19 cellular contexts compared by ENCODE assay signal in the genomic region with DNA sequence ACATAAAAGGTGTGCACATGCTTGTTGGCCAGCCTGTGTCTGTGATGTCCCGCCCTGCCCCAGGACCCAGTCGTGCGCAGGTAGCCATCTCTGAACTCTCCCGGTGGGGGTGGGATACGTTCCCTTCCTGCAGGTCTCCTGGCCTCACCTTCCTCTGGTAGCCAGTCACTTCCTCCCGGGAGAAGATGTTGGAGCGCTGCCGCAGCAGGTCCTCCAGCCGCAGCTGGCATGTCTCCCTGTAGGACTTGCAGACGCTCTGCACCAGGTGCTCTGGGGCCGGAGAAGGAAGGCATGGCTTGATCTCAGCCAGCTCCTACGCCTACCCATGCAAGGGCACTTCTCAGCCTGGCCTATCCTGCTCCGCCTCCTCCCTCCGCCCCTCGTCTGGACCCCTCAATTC. TPM values are rescaled to one million over a fixed set of nuclear protein-coding genes. Genes with fewer than 3 reads are reported as not detected.
DNase-seq lines count a peak whose midpoint lies in the region; ATAC-seq, FAIRE-seq and TF ChIP-seq lines count a peak whose summit lies in the region.
"Had no signal": no experiment of that assay in that cellular context is flagged by ENCODE, and none has a peak within 500 bp of the region (broad histone marks: within the 10 kb centered on the region; RNA-seq: fewer than 3 reads in every experiment).

No MANE protein-coding gene starts in this region.

- H4K12ac ChIP-seq in trophoblast cell (ENCODE audit: low read depth, low read length) = no peak overlapping the region

- H3K4me2 ChIP-seq in BLaER1 treated with 17β-estradiol and CSF1 and Interleukin-3, amounts not matched to agents 10 nM and 100 nM = peak overlapping the region; percentile 78 to 96 (median 85); a peak in 18 of 22 replicates
- no peak overlapping the region for H3K4me2 ChIP-seq in K562 (ENCODE audit: insufficient read depth, low read length)
- H3K4me2 ChIP-seq in trophoblast cell (ENCODE audit: low read length) = no peak overlapping the region

- peaks cover 32 to 71% (median 59%) of the 10 kb centered on the region in 10 experiments for H3K4me1 ChIP-seq in BLaER1 treated with 17β-estradiol and CSF1 and Interleukin-3, amounts not matched to agents 10 nM and 100 nM
- H3K4me1 ChIP-seq in K562 (replicated peaks in 1 of 2; ENCODE audit: control insufficient read depth in 2 of 2, insufficient read depth in 2 of 2, low read length in 2 of 2) (no peaks in the 10 kb centered on the region), trophoblast cell (ENCODE audit: control insufficient read depth in 1 of 2, insufficient read depth in 2 of 2, low read length in 2 of 2) (no peaks in the 10 kb centered on the region)

- 9% methylated on average over 10 of the region's 15 CpGs for WGBS in K562 (ENCODE audit: insufficient coverage, low coverage, missing lambda C conversion rate)
- WGBS in trophoblast cell (ENCODE audit: extremely low coverage, insufficient coverage, insufficient read length) = no CpG with 5 or more reads among the region's 15 CpGs

- H3K79me2 ChIP-seq in K562 (ENCODE audit: control insufficient read depth, insufficient read depth, low read length) = no peaks in the 10 kb centered on the region
- H3K79me2 ChIP-seq in trophoblast cell (ENCODE audit: control insufficient read depth, insufficient read depth, low read length, poor library complexity) = no peaks in the 10 kb centered on the region

- peak; percentile 35 for DNase-seq in G401 (ENCODE audit: low spot score)
- no peak for DNase-seq in K562 (ENCODE audit: extremely low read depth in 1 of 4, low spot score in 3 of 4)
- no peak for DNase-seq in trophoblast cell
- DNase-seq in ecto neural progenitor cell (ENCODE audit: low spot score) = no peak
- no peak for DNase-seq in D341Med (ENCODE audit: low spot score)
- DNase-seq: ACHN, DMS 273 treated with DMSO at 0.1 percent for 48 hours, DMS79 treated with DMSO at 0.1 percent for 48 hours, EL, GF-D8, GOT3, Karpas-422 had no signal

- H4K8ac ChIP-seq in trophoblast cell (ENCODE audit: low read depth, low read length) = no peak overlapping the region

- no TSS peak for BruUV-seq in K562 (replicated peaks; lab: Mats Ljungman, UMichigan)

- H3K9ac ChIP-seq in BLaER1 treated with 17β-estradiol and CSF1 and Interleukin-3, amounts not matched to agents 10 nM and 100 nM = no peak overlapping the region
- H3K9ac ChIP-seq in K562 (ENCODE audit: insufficient read depth in 1 of 2, low read depth in 2 of 2, low read length in 2 of 2) = no peak overlapping the region
- H3K9ac ChIP-seq in trophoblast cell (ENCODE audit: low read length) = no peak overlapping the region

- no peak overlapping the region for H3K18ac ChIP-seq in trophoblast cell (ENCODE audit: low read length)

- no peak for TF ChIP-seq EP300 in K562 (IDR thresholded peaks at IDR 0.05; ENCODE audit: low read length)

- no peak for TF ChIP-seq CTCF in K562 (IDR thresholded peaks at IDR 0.05 in 2 of 3, conservative IDR thresholded peaks at IDR 0.05 in 1 of 3; ENCODE audit: insufficient read depth in 2 of 3, low read depth in 1 of 3, low read length in 3 of 3)

- H3K27ac ChIP-seq in BLaER1 treated with 17β-estradiol and CSF1 and Interleukin-3, amounts not matched to agents 10 nM and 100 nM = no peak overlapping the region
- H3K27ac ChIP-seq in K562 (ENCODE audit: extremely low read depth, low read depth, low read length) = no peak overlapping the region
- no peak overlapping the region for H3K27ac ChIP-seq in trophoblast cell (ENCODE audit: low read depth, low read length)
- H3K27ac ChIP-seq: C4-2B, HL-60 had no signal

- no peaks in the 10 kb centered on the region for H3K9me3 ChIP-seq in BLaER1 treated with 17β-estradiol and CSF1 and Interleukin-3, amounts not matched to agents 10 nM and 100 nM (replicated peaks in 1 of 11)
- H3K9me3 ChIP-seq in K562 (replicated peaks; ENCODE audit: control insufficient read depth, insufficient read depth, low read depth, low read length) (no peaks in the 10 kb centered on the region), trophoblast cell (ENCODE audit: insufficient read depth, low read depth, low read length) (no peaks in the 10 kb centered on the region)
- H3K9me3 ChIP-seq: HAP-1 had no signal

- H2AFZ ChIP-seq in K562 (ENCODE audit: low read depth, low read length) (no peak overlapping the region), trophoblast cell (ENCODE audit: insufficient read depth, low read length, poor library complexity) (no peak overlapping the region)

- no peak overlapping the region for H3K4me3 ChIP-seq in BLaER1 treated with 17β-estradiol and CSF1 and Interleukin-3, amounts not matched to agents 10 nM and 100 nM
- H3K4me3 ChIP-seq in K562 (no peak overlapping the region), trophoblast cell (ENCODE audit: low read depth, low read length) (peak overlapping the region; percentile 15)
- H3K4me3 ChIP-seq: HAP-1 had no signal

- no peak overlapping the region for H3K14ac ChIP-seq in trophoblast cell (ENCODE audit: low read length)

- no peak for TF ChIP-seq POLR2A in K562 (conservative IDR thresholded peaks at IDR 0.05)

- ATAC-seq in K562 (no peak), GM19463 (IDR thresholded peaks at IDR 0.05; ENCODE audit: unreplicated experiment) (no peak), HG02571 (IDR thresholded peaks at IDR 0.05; ENCODE audit: unreplicated experiment) (no peak)

- no peak overlapping the region for H2BK120ac ChIP-seq in trophoblast cell (ENCODE audit: insufficient read depth, low read length, poor library complexity)

- H3K36me3 ChIP-seq in BLaER1 treated with 17β-estradiol and CSF1 and Interleukin-3, amounts not matched to agents 10 nM and 100 nM = no peaks in the 10 kb centered on the region
- H3K36me3 ChIP-seq in K562 (ENCODE audit: control insufficient read depth, insufficient read depth, low read length) (no peaks in the 10 kb centered on the region), trophoblast cell (ENCODE audit: control insufficient read depth in 1 of 2, insufficient read depth in 2 of 2, low read length in 2 of 2) (no peaks in the 10 kb centered on the region)
- H3K36me3 ChIP-seq: HAP-1 had no signal

- H3K23ac ChIP-seq in trophoblast cell (ENCODE audit: low read length) = no peak overlapping the region

- no peaks in the 10 kb centered on the region for H3K27me3 ChIP-seq in BLaER1 treated with 17β-estradiol and CSF1 and Interleukin-3, amounts not matched to agents 10 nM and 100 nM
- H3K27me3 ChIP-seq in K562 (ENCODE audit: control insufficient read depth in 2 of 2, insufficient read depth in 2 of 2, low read length in 2 of 2) = peaks cover 73 to 78% of the 10 kb centered on the region in 2 experiments
- no peaks in the 10 kb centered on the region for H3K27me3 ChIP-seq in trophoblast cell (ENCODE audit: insufficient read depth, low read length)

- H2BK5ac ChIP-seq in trophoblast cell (ENCODE audit: low read depth, low read length, poor library complexity) = no peak overlapping the region

- POLR2A ChIA-PET in K562 (lab: Yijun Ruan, JAX) = interaction anchor here (0.7 to 1.1 kb wide), 2 partner anchors 13 to 14 kb away, joined by 3 to 5 read pairs; no protein-coding TSS in a partner anchor

- no peak for FAIRE-seq in K562 (lab: Jason Lieb, UNC)

- intact Hi-C loops in K562 (cut with micrococcal nuclease) = no loop called here

- in situ Hi-C loops in G401 (cut with HindIII; ENCODE audit: low sequenced_read_pairs) (no loop called here), K562 (cut with MboI) (no loop called here)

- no peaks in the 10 kb centered on the region for H3K79me1 ChIP-seq in trophoblast cell (ENCODE audit: low read length)

- no peaks in the 10 kb centered on the region for H3K9me1 ChIP-seq in K562 (ENCODE audit: control insufficient read depth, insufficient read depth, low read length)

- CTCF ChIA-PET in K562 (lab: Yijun Ruan, JAX; ENCODE audit: low intra/inter-chr PET ratio) = no interaction called here

- H4K91ac ChIP-seq in trophoblast cell (ENCODE audit: low read depth, low read length) = no peak overlapping the region

- no peak overlapping the region for H3K4ac ChIP-seq in trophoblast cell (ENCODE audit: low read depth, low read length)

- peaks cover 0 to 7% (median 0%) of the 10 kb centered on the region in 11 experiments; a peak in 1 of 22 replicates for H4K20me1 ChIP-seq in BLaER1 treated with 17β-estradiol and CSF1 and Interleukin-3, amounts not matched to agents 10 nM and 100 nM
- H4K20me1 ChIP-seq in K562 (replicated peaks; ENCODE audit: control insufficient read depth, insufficient read depth, low read length) = peaks cover 5% of the 10 kb centered on the region; the same call in 1 of the 2 replicates

- no peak for TF ChIP-seq RAD21 in K562 (CRISPR knock-in tag; conservative IDR thresholded peaks at IDR 0.05 in 1 of 2, IDR thresholded peaks at IDR 0.05 in 1 of 2)

- H2BK12ac ChIP-seq in trophoblast cell (ENCODE audit: low read length) = no peak overlapping the region

- no peak overlapping the region for H2AK5ac ChIP-seq in trophoblast cell (ENCODE audit: low read length)

RNA-seq across cellular contexts. Expression of a gene that starts 9.2 kb away (rescaled TPM):
- not detected in 2 replicates for total RNA-seq in G401 (2014; rRNA removed; shearing (Covaris generic))
- not detected in 2 replicates for total RNA-seq in K562 (2011; cell fraction: chromatin; rRNA removed; ENCODE audit: low replicate concordance)
- total RNA-seq in K562 (2011; cell fraction: nucleolus; rRNA removed) = not detected in 2 replicates
- not detected in 2 replicates for total RNA-seq in K562 (2011; cell fraction: nucleoplasm; rRNA removed)
- total RNA-seq in K562 (2014; rRNA removed) (not detected in 2 replicates), K562 (2014; rRNA removed; fragmentation: Illumina TruSeq; extraction: Trizol) (not detected in 2 replicates), K562 (2015; rRNA removed; fragmentation: Illumina TruSeq; extraction: Trizol) (not detected in 2 replicates), K562 (2021) (not detected in 2 replicates)
- polyA plus RNA-seq in K562 (2011; rRNA removed) (not detected in 2 replicates), K562 (2014; fragmentation: Illumina TruSeq; extraction: Trizol) (not detected in 2 replicates), K562 (2014; fragmentation: Nextera tagmentation; extraction: Ambion mirVana) (not detected), K562 (2014; rRNA removed) (not detected in 2 replicates)
- polyA plus RNA-seq in K562 (2011; cell fraction: cytosol; rRNA removed) = not detected in 2 replicates
- polyA plus RNA-seq in K562 (2011; cell fraction: nucleus; rRNA removed) = not detected in 2 replicates
- polyA plus RNA-seq in K562 (2012) = not detected in 2 replicates
- polyA minus RNA-seq in K562 (2011; rRNA and poly(A)+ RNA removed) = not detected in 2 replicates
- polyA minus RNA-seq in K562 (2011; cell fraction: cytosol; rRNA and poly(A)+ RNA removed) = not detected in 2 replicates
- polyA minus RNA-seq in K562 (2011; cell fraction: nucleus; rRNA and poly(A)+ RNA removed) = not detected in 2 replicates
- not detected in 2 replicates for polyA plus RNA-seq in trophoblast cell (2013)
- total RNA-seq: A172 had no signal

RNA-seq across cellular contexts. Expression of a gene that starts 17.2 kb away (rescaled TPM):
- not detected in 2 replicates for total RNA-seq in G401 (2014; rRNA removed; shearing (Covaris generic))
- total RNA-seq in K562 (2011; cell fraction: chromatin; rRNA removed; ENCODE audit: low replicate concordance) = not detected in 2 replicates
- not detected in 2 replicates for total RNA-seq in K562 (2011; cell fraction: nucleolus; rRNA removed)
- total RNA-seq in K562 (2011; cell fraction: nucleoplasm; rRNA removed) = not detected in 2 replicates
- total RNA-seq in K562 (2014; rRNA removed) (not detected in 2 replicates), K562 (2014; rRNA removed; fragmentation: Illumina TruSeq; extraction: Trizol) (not detected in 2 replicates), K562 (2015; rRNA removed; fragmentation: Illumina TruSeq; extraction: Trizol) (not detected in 2 replicates), K562 (2021) (not detected in 2 replicates)
- polyA plus RNA-seq in K562 (2011; rRNA removed) (not detected in 2 replicates), K562 (2014; fragmentation: Illumina TruSeq; extraction: Trizol) (not detected in 2 replicates), K562 (2014; fragmentation: Nextera tagmentation; extraction: Ambion mirVana) (not detected), K562 (2014; rRNA removed) (not detected in 2 replicates)
- polyA plus RNA-seq in K562 (2011; cell fraction: cytosol; rRNA removed) = not detected in 2 replicates
- polyA plus RNA-seq in K562 (2011; cell fraction: nucleus; rRNA removed) = not detected in 2 replicates
- polyA plus RNA-seq in K562 (2012) = not detected in 2 replicates
- polyA minus RNA-seq in K562 (2011; rRNA and poly(A)+ RNA removed) = not detected in 2 replicates
- polyA minus RNA-seq in K562 (2011; cell fraction: cytosol; rRNA and poly(A)+ RNA removed) = not detected in 2 replicates
- polyA minus RNA-seq in K562 (2011; cell fraction: nucleus; rRNA and poly(A)+ RNA removed) = not detected in 2 replicates
- 0.03 TPM in 2 replicates for polyA plus RNA-seq in trophoblast cell (2013)

RNA-seq across cellular contexts. Expression of a gene that starts 24.1 kb away (rescaled TPM):
- 20.6 and 21.2 TPM in 2 replicates for total RNA-seq in G401 (2014; rRNA removed; shearing (Covaris generic))
- total RNA-seq in K562 (2011; cell fraction: chromatin; rRNA removed; ENCODE audit: low replicate concordance) = 21.0 and 31.5 TPM in 2 replicates
- 9.5 and 11.7 TPM in 2 replicates for total RNA-seq in K562 (2011; cell fraction: nucleolus; rRNA removed)
- 16.6 and 17.5 TPM in 2 replicates for total RNA-seq in K562 (2011; cell fraction: nucleoplasm; rRNA removed)
- total RNA-seq in K562 (2014; rRNA removed) (7.1 and 7.2 TPM in 2 replicates), K562 (2014; rRNA removed; fragmentation: Illumina TruSeq; extraction: Trizol) (8.4 and 9.6 TPM in 2 replicates), K562 (2015; rRNA removed; fragmentation: Illumina TruSeq; extraction: Trizol) (3.4 and 4.3 TPM in 2 replicates), K562 (2021) (11.4 and 11.5 TPM in 2 replicates)
- polyA plus RNA-seq in K562 (2011; rRNA removed) (17.0 and 21.3 TPM in 2 replicates), K562 (2014; fragmentation: Illumina TruSeq; extraction: Trizol) (10.8 and 11.4 TPM in 2 replicates), K562 (2014; fragmentation: Nextera tagmentation; extraction: Ambion mirVana) (1 to 10 TPM; 5.3 to 6.9 TPM), K562 (2014; rRNA removed) (8.9 and 10.3 TPM in 2 replicates)
- polyA plus RNA-seq in K562 (2011; cell fraction: cytosol; rRNA removed) = 8.6 and 14.0 TPM in 2 replicates
- polyA plus RNA-seq in K562 (2011; cell fraction: nucleus; rRNA removed) = 14.9 and 15.1 TPM in 2 replicates
- polyA plus RNA-seq in K562 (2012) = 9.0 and 10.0 TPM in 2 replicates
- 14.0 and 16.3 TPM in 2 replicates for polyA minus RNA-seq in K562 (2011; rRNA and poly(A)+ RNA removed)
- 5.1 and 5.3 TPM in 2 replicates for polyA minus RNA-seq in K562 (2011; cell fraction: cytosol; rRNA and poly(A)+ RNA removed)
- 4.6 and 6.3 TPM in 2 replicates for polyA minus RNA-seq in K562 (2011; cell fraction: nucleus; rRNA and poly(A)+ RNA removed)
- 6.6 and 7.2 TPM in 2 replicates for polyA plus RNA-seq in trophoblast cell (2013)

RNA-seq across cellular contexts. Expression of a gene that starts 25.2 kb away (rescaled TPM):
- not detected in 2 replicates for total RNA-seq in G401 (2014; rRNA removed; shearing (Covaris generic))
- not detected in 2 replicates for total RNA-seq in K562 (2011; cell fraction: chromatin; rRNA removed; ENCODE audit: low replicate concordance)
- total RNA-seq in K562 (2011; cell fraction: nucleolus; rRNA removed) = not detected in 2 replicates
- total RNA-seq in K562 (2011; cell fraction: nucleoplasm; rRNA removed) = not detected in 2 replicates
- total RNA-seq in K562 (2014; rRNA removed) = not detected in 2 replicates
- not detected in 2 replicates for total RNA-seq in K562 (2014; rRNA removed; fragmentation: Illumina TruSeq; extraction: Trizol)
- not detected in 2 replicates for total RNA-seq in K562 (2015; rRNA removed; fragmentation: Illumina TruSeq; extraction: Trizol)
- not detected in 2 replicates for total RNA-seq in K562 (2021)
- polyA plus RNA-seq in K562 (2011; rRNA removed) = not detected in 2 replicates
- not detected in 2 replicates for polyA plus RNA-seq in K562 (2011; cell fraction: cytosol; rRNA removed)
- not detected in 2 replicates for polyA plus RNA-seq in K562 (2011; cell fraction: nucleus; rRNA removed)
- polyA plus RNA-seq in K562 (2012) = not detected in 2 replicates
- polyA plus RNA-seq in K562 (2014; fragmentation: Illumina TruSeq; extraction: Trizol) = not detected in 2 replicates
- not detected for polyA plus RNA-seq in K562 (2014; fragmentation: Nextera tagmentation; extraction: Ambion mirVana)
- polyA plus RNA-seq in K562 (2014; rRNA removed) = not detected in 2 replicates
- not detected in 2 replicates for polyA minus RNA-seq in K562 (2011; rRNA and poly(A)+ RNA removed)
- polyA minus RNA-seq in K562 (2011; cell fraction: cytosol; rRNA and poly(A)+ RNA removed) = not detected in 2 replicates
- not detected in 2 replicates for polyA minus RNA-seq in K562 (2011; cell fraction: nucleus; rRNA and poly(A)+ RNA removed)
- 1.8 and 2.0 TPM in 2 replicates for polyA plus RNA-seq in trophoblast cell (2013)
- total RNA-seq: A172 had no signal

RNA-seq across cellular contexts. Expression of a gene that starts 39.1 kb away (rescaled TPM):
- total RNA-seq in G401 (2014; rRNA removed; shearing (Covaris generic)) = not detected in 2 replicates
- total RNA-seq in K562 (2011; cell fraction: chromatin; rRNA removed; ENCODE audit: low replicate concordance) = not detected in 2 replicates
- not detected in 2 replicates for total RNA-seq in K562 (2011; cell fraction: nucleolus; rRNA removed)
- not detected in 2 replicates for total RNA-seq in K562 (2011; cell fraction: nucleoplasm; rRNA removed)
- total RNA-seq in K562 (2014; rRNA removed) (not detected in 2 replicates), K562 (2014; rRNA removed; fragmentation: Illumina TruSeq; extraction: Trizol) (not detected in 2 replicates), K562 (2015; rRNA removed; fragmentation: Illumina TruSeq; extraction: Trizol) (not detected in 2 replicates), K562 (2021) (not detected in 2 replicates)
- polyA plus RNA-seq in K562 (2011; rRNA removed) (not detected in 2 replicates), K562 (2014; fragmentation: Illumina TruSeq; extraction: Trizol) (not detected in 2 replicates), K562 (2014; fragmentation: Nextera tagmentation; extraction: Ambion mirVana) (not detected), K562 (2014; rRNA removed) (not detected in 2 replicates)
- not detected in 2 replicates for polyA plus RNA-seq in K562 (2011; cell fraction: cytosol; rRNA removed)
- not detected in 2 replicates for polyA plus RNA-seq in K562 (2011; cell fraction: nucleus; rRNA removed)
- not detected in 2 replicates for polyA plus RNA-seq in K562 (2012)
- not detected in 2 replicates for polyA minus RNA-seq in K562 (2011; rRNA and poly(A)+ RNA removed)
- polyA minus RNA-seq in K562 (2011; cell fraction: cytosol; rRNA and poly(A)+ RNA removed) = not detected in 2 replicates
- not detected in 2 replicates for polyA minus RNA-seq in K562 (2011; cell fraction: nucleus; rRNA and poly(A)+ RNA removed)
- polyA plus RNA-seq in trophoblast cell (2013) = 9.2 and 11.3 TPM in 2 replicates
- total RNA-seq: A172 had no signal

Comparison
In these comparisons a context has a peak if more than half of its experiments do, and no peak if none do; other contexts are left out.
1. H3K4me2 ChIP-seq: peak in BLaER1 treated with 17β-estradiol and CSF1 and Interleukin-3, amounts not matched to agents 10 nM and 100 nM (11 of 11); none in K562 (single experiment) and trophoblast cell (single experiment).